29 cellular contexts compared by ENCODE assay signal in genomic region chr18:56562479-56562878, GRCh38.
"Had no signal": no experiment of that assay in that cellular context is flagged by ENCODE, and none has a peak within 500 bp of the region (broad histone marks: within the 10 kb centered on the region; RNA-seq: fewer than 3 reads in every experiment).

No MANE protein-coding gene starts in this region.

- H3K27ac Mint-ChIP-seq: activated CD8-positive, alpha-beta T cell treated with anti-CD3 and anti-CD28 coated beads for 36 hours; activated naive CD4-positive, alpha-beta T cell treated with anti-CD3 and anti-CD28 coated beads, Interleukin-2, amount 50 U/mL, for 72 hours; natural killer cell treated with Interleukin-12 subunit alpha and Interleukin-12 subunit beta and Interleukin-15 and Interleukin-18, amount 100 ng/mL, for 72 hours; T-helper 17 cell had no signal

- DNase-seq: activated CD4-positive, alpha-beta T cell treated with anti-CD3 and anti-CD28 coated beads, Interleukin-2, amount 50 U/mL, for 1 hour; activated CD4-positive, CD25-positive, alpha-beta regulatory T cell treated with anti-CD3 and anti-CD28 coated beads, Interleukin-2, amount 50 U/mL, for 72 hours; activated CD8-positive, alpha-beta T cell treated with anti-CD3 and anti-CD28 coated beads for 36 hours; activated naive CD4-positive, alpha-beta T cell; activated T-cell treated with anti-CD3 and anti-CD28 coated beads, Interleukin-2, amount 50 U/mL, for 48 hours; effector CD8-positive, alpha-beta T cell; esophagus squamous epithelium; foreskin melanocyte; kidney glomerular epithelial cell; mucosa of descending colon; ovary; psoas muscle; stimulated activated CD4-positive, alpha-beta T cell treated with anti-CD3 and anti-CD28 coated beads, Interleukin-1b, Interleukin-23, amount 100 ng/mL, for 48 hours; stimulated activated naive CD4-positive, alpha-beta T cell; T-helper 17 cell; T1000; tibial artery; upper lobe of right lung had no signal

- H3K36me3 ChIP-seq: esophagus squamous epithelium, left lung, neutrophil, ovary, suprapubic skin, tibial artery, upper lobe of right lung had no signal

- H3K4me1 ChIP-seq: psoas muscle, tibial artery had no signal

- H3K9me3 Mint-ChIP-seq: activated CD8-positive, alpha-beta T cell treated with anti-CD3 and anti-CD28 coated beads for 36 hours; activated naive CD4-positive, alpha-beta T cell treated with anti-CD3 and anti-CD28 coated beads, Interleukin-2, amount 50 U/mL, for 72 hours; central memory CD8-positive, alpha-beta T cell; natural killer cell treated with Interleukin-12 subunit alpha and Interleukin-12 subunit beta and Interleukin-15 and Interleukin-18, amount 100 ng/mL, for 72 hours had no signal

- H3K4me1 Mint-ChIP-seq: central memory CD8-positive, alpha-beta T cell had no signal

- H3K9me3 ChIP-seq: esophagus squamous epithelium, left lung, mucosa of descending colon, neutrophil, ovary, psoas muscle, suprapubic skin, tibial artery, upper lobe of right lung had no signal

- H3K27ac ChIP-seq: epithelial cell of prostate, esophagus squamous epithelium, left lung, neutrophil, ovary, psoas muscle, suprapubic skin, tibial artery, upper lobe of right lung had no signal

- H3K4me3 Mint-ChIP-seq: activated CD8-positive, alpha-beta T cell treated with anti-CD3 and anti-CD28 coated beads for 36 hours; central memory CD8-positive, alpha-beta T cell; natural killer cell treated with Interleukin-12 subunit alpha and Interleukin-12 subunit beta and Interleukin-15 and Interleukin-18, amount 100 ng/mL, for 72 hours; T-helper 17 cell had no signal

- H3K27me3 ChIP-seq: esophagus squamous epithelium, left lung, neutrophil, ovary, suprapubic skin, tibial artery, upper lobe of right lung had no signal

- ATAC-seq: activated CD8-positive, alpha-beta T cell treated with anti-CD3 and anti-CD28 coated beads for 36 hours; activated naive CD4-positive, alpha-beta T cell treated with anti-CD3 and anti-CD28 coated beads, Interleukin-2, amount 50 U/mL, for 72 hours; left lung; mucosa of descending colon; natural killer cell treated with Interleukin-12 subunit alpha and Interleukin-12 subunit beta and Interleukin-15 and Interleukin-18, amount 100 ng/mL, for 72 hours; psoas muscle; T-helper 17 cell; upper lobe of right lung had no signal

- H3K36me3 Mint-ChIP-seq: activated naive CD4-positive, alpha-beta T cell treated with anti-CD3 and anti-CD28 coated beads, Interleukin-2, amount 50 U/mL, for 72 hours; natural killer cell treated with Interleukin-12 subunit alpha and Interleukin-12 subunit beta and Interleukin-15 and Interleukin-18, amount 100 ng/mL, for 72 hours had no signal

- H3K4me2 ChIP-seq: smooth muscle cell had no signal

- FAIRE-seq: bronchial epithelial cell, endometrium had no signal

- H3K4me3 ChIP-seq: esophagus squamous epithelium, left lung, lung, mucosa of descending colon, ovary, psoas muscle, smooth muscle cell, suprapubic skin, tibial artery, upper lobe of right lung had no signal
